18 cellular contexts compared by ENCODE assay signal in the genomic region with DNA sequence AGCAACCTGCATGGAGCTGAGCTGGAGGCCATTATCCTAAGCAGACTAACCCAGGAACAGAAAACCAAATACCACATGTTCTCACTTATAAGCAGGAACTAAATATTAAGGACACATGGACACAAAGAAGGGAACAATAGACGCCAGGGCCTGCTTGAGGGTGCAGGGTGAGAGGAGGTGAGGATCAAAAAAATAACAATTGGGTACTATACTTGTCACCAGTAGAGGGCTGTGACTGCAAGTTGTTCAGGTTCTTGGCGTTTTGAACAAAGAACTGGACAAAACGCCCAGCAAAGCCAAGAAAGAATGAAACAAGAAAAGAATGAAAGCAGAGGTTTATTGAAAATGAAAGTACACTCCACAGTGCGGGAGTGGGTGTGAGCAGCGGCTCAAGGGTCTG.
A peak's percentile ranks its signal among the peaks of the same experiment; 100 is the strongest.
DNase-seq lines count a peak whose midpoint lies in the region; ATAC-seq, FAIRE-seq and TF ChIP-seq lines count a peak whose summit lies in the region.
"Had no signal": no experiment of that assay in that cellular context is flagged by ENCODE, and none has a peak within 500 bp of the region (broad histone marks: within the 10 kb centered on the region; RNA-seq: fewer than 3 reads in every experiment).

No MANE protein-coding gene starts in this region.

- ATAC-seq in HG03280 (IDR thresholded peaks at IDR 0.05; ENCODE audit: unreplicated experiment): no peak
- ATAC-seq: activated CD4-positive, alpha-beta T cell treated with anti-CD3 and anti-CD28 coated beads for 36 hours; CD8-positive, alpha-beta T cell; T-cell had no signal

- H3K79me2 ChIP-seq in neural progenitor cell (ENCODE audit: low read depth): no peaks in the 10 kb centered on the region

- H3K9ac ChIP-seq in neural progenitor cell (no peak overlapping the region), kidney (ENCODE audit: low read length in 2 of 2) (no peak overlapping the region)
- H3K9ac ChIP-seq: KMS-11 had no signal

- no peak overlapping the region for H3K4me3 Mint-ChIP-seq in neural progenitor cell
- H3K4me3 Mint-ChIP-seq: activated CD4-positive, alpha-beta T cell treated with anti-CD3 and anti-CD28 coated beads for 36 hours; activated naive CD8-positive, alpha-beta T cell treated with anti-CD3 and anti-CD28 coated beads, Interleukin-2, amount 10 ng/mL, durations not matched to agents 7 days and 5 days; CD8-positive, alpha-beta T cell; T-cell had no signal

- H3K36me3 Mint-ChIP-seq in neural progenitor cell: no peaks in the 10 kb centered on the region
- H3K36me3 Mint-ChIP-seq: activated naive CD8-positive, alpha-beta T cell treated with anti-CD3 and anti-CD28 coated beads, Interleukin-2, amount 10 ng/mL, durations not matched to agents 7 days and 5 days; CD8-positive, alpha-beta T cell; T-cell had no signal

- H3K9me3 Mint-ChIP-seq in neural progenitor cell: no peaks in the 10 kb centered on the region
- H3K9me3 Mint-ChIP-seq: activated naive CD8-positive, alpha-beta T cell treated with anti-CD3 and anti-CD28 coated beads, Interleukin-2, amount 10 ng/mL, durations not matched to agents 7 days and 5 days; CD8-positive, alpha-beta T cell; T-cell had no signal

- no peaks in the 10 kb centered on the region for H4K20me1 ChIP-seq in neural progenitor cell (ENCODE audit: low read depth)

- no peaks in the 10 kb centered on the region for H3K27me3 ChIP-seq in neural progenitor cell

- H3K4me1 Mint-ChIP-seq in neural progenitor cell: no peaks in the 10 kb centered on the region
- H3K4me1 Mint-ChIP-seq: activated CD4-positive, alpha-beta T cell treated with anti-CD3 and anti-CD28 coated beads for 36 hours; activated naive CD8-positive, alpha-beta T cell treated with anti-CD3 and anti-CD28 coated beads, Interleukin-2, amount 10 ng/mL, durations not matched to agents 7 days and 5 days; T-cell had no signal

- no peaks in the 10 kb centered on the region for H3K27me3 Mint-ChIP-seq in neural progenitor cell (ENCODE audit: insufficient read depth, low read depth)

- H3K4me2 ChIP-seq in neural progenitor cell: no peak overlapping the region
- H3K4me2 ChIP-seq: KMS-11, smooth muscle cell had no signal

- H3K9me3 ChIP-seq in neural progenitor cell (ENCODE audit: low read depth): no peaks in the 10 kb centered on the region
- H3K9me3 ChIP-seq in kidney (ENCODE audit: control insufficient read depth in 1 of 2, low read length in 2 of 2): no peaks in the 10 kb centered on the region

- FAIRE-seq in HTR-8/SVneo (lab: Jason Lieb, UNC) (peak; percentile 71), kidney (lab: Jason Lieb, UNC) (no peak)

- H3K4me3 ChIP-seq in neural progenitor cell: no peak overlapping the region
- H3K4me3 ChIP-seq in kidney (ENCODE audit: low read length in 2 of 2): no peak overlapping the region
- H3K4me3 ChIP-seq: lung, smooth muscle cell had no signal

- no peaks in the 10 kb centered on the region for H3K4me1 ChIP-seq in neural progenitor cell
- no peaks in the 10 kb centered on the region for H3K4me1 ChIP-seq in kidney (ENCODE audit: control insufficient read depth in 1 of 2, insufficient read depth in 1 of 2, low read depth in 1 of 2, low read length in 2 of 2)

- H3K27ac Mint-ChIP-seq in neural progenitor cell: no peak overlapping the region
- H3K27ac Mint-ChIP-seq: activated CD4-positive, alpha-beta T cell treated with anti-CD3 and anti-CD28 coated beads for 36 hours; activated naive CD8-positive, alpha-beta T cell treated with anti-CD3 and anti-CD28 coated beads, Interleukin-2, amount 10 ng/mL, durations not matched to agents 7 days and 5 days; CD8-positive, alpha-beta T cell; T-cell had no signal

- peaks cover under 1% of the 10 kb centered on the region for H3K36me3 ChIP-seq in neural progenitor cell
- H3K36me3 ChIP-seq in kidney (ENCODE audit: control insufficient read depth in 1 of 2, insufficient read depth in 2 of 2, low read length in 2 of 2): no peaks in the 10 kb centered on the region

- no peak overlapping the region for H3K27ac ChIP-seq in neural progenitor cell
- H3K27ac ChIP-seq in kidney (ENCODE audit: low read depth in 2 of 2, low read length in 2 of 2): no peak overlapping the region
- H3K27ac ChIP-seq: epithelial cell of prostate, KMS-11 had no signal

- intact Hi-C loops in kidney (cut with DNase I): no loop called here

- TF ChIP-seq CTCF in neural progenitor cell (IDR thresholded peaks at IDR 0.05): peak; percentile 19
- TF ChIP-seq CTCF in kidney (IDR thresholded peaks at IDR 0.05; ENCODE audit: borderline replicate concordance, extremely low read depth, insufficient read depth): no peak

- H3F3A ChIP-seq in neural progenitor cell (ENCODE audit: low read depth): no peaks in the 10 kb centered on the region

- peak; percentile 36 for DNase-seq in ELR (ENCODE audit: low read depth)
- no peak for DNase-seq in HTR-8/SVneo (ENCODE audit: insufficient read length, low spot score)
- peak; percentile 12 for DNase-seq in SW480 (ENCODE audit: low spot score)
- DNase-seq in neural progenitor cell (ENCODE audit: low spot score): no peak
- DNase-seq in HPDE6-E6E7 (ENCODE audit: extremely low spot score): no peak
- DNase-seq in activated naive CD4-positive, alpha-beta T cell treated with anti-CD3 and anti-CD28 coated beads, Interleukin-2, amount 50 U/mL, for 16 hours: no peak
- no peak for DNase-seq in kidney
- DNase-seq: activated CD4-positive, alpha-beta T cell treated with anti-CD3 and anti-CD28 coated beads for 36 hours; activated naive CD8-positive, alpha-beta T cell treated with anti-CD3 and anti-CD28 coated beads, Interleukin-2, amount 10 ng/mL, durations not matched to agents 7 days and 5 days; CD8-positive, alpha-beta T cell; central memory CD4-positive, alpha-beta T cell; NCI-H2107; T-cell had no signal

- H2AFZ ChIP-seq in neural progenitor cell (replicated peaks): no peak overlapping the region

Comparison
In these comparisons a context has a peak if more than half of its experiments do, and no peak if none do; other contexts are left out.
1. DNase-seq: peak in ELR (single experiment) and SW480 (single experiment); none in HTR-8/SVneo (single experiment), neural progenitor cell (single experiment), HPDE6-E6E7 (single experiment), activated naive CD4-positive, alpha-beta T cell treated with anti-CD3 and anti-CD28 coated beads, Interleukin-2, amount 50 U/mL, for 16 hours (single experiment) and kidney (single experiment).